1 cellular context compared by ENCODE assay signal in the genomic region with DNA sequence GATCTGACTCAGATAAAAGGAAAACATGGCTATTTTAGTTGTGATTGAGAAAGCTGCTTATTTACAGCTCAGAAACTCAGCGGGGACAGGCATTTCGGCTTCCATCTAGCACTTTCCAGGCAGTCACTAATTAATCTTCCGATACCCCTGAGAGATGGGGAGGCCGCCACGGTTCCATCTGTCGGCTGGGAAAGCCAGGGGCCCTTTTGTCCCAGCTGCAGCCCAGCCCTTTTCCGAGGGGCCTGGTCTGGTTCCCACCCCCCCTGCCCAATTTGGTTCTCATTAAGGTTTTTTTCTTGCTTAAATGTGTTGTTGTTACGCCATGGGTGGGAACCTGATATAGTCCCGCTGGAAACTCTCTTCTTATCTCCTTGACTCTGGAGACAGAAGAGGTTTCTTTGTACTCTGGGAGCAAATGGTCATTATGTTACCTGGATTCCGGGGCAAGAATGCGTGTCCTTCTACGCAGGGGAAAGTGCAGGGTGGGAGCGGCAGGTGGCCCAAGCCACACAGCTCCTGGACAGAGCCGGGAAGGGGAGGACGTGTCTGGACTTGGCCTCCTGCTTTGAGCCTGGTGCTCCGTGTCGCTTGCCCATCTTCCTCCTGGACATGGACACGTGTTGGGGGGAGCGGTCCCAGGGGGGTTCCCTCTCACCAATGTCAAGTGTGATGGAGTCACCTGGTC.
TF ChIP-seq lines count a peak whose summit lies in the region.

No MANE protein-coding gene starts in this region.

TF ChIP-seq in Ishikawa, 13 proteins besides CTCF, POLR2A, EP300 and RAD21 (continued from another document):
- TF ChIP-seq, protein P1, sequence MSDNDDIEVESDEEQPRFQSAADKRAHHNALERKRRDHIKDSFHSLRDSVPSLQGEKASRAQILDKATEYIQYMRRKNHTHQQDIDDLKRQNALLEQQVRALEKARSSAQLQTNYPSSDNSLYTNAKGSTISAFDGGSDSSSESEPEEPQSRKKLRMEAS (IDR thresholded peaks at IDR 0.05): peak; percentile 71
- TF ChIP-seq TAF1 (IDR thresholded peaks at IDR 0.05; ENCODE audit: low read depth): no peak
- peak; percentile 50; the same call in 1 of the 2 replicates for TF ChIP-seq ZBTB7A (IDR thresholded peaks at IDR 0.05; ENCODE audit: low read depth)
- peak; percentile 36; the same call in 1 of the 2 replicates for TF ChIP-seq FOXM1 (IDR thresholded peaks at IDR 0.05; ENCODE audit: borderline replicate concordance, low read depth)
- TF ChIP-seq NFIC (IDR thresholded peaks at IDR 0.05): peak; percentile 38
- TF ChIP-seq TEAD4 (IDR thresholded peaks at IDR 0.05): peak; percentile 81
- no peak for TF ChIP-seq EGR1 (IDR thresholded peaks at IDR 0.05)
